Comparison of ENCODE assay signal across 1 cellular context in genomic region chr17:58357312-58358297, GRCh38.
TF ChIP-seq lines count a peak whose summit lies in the region.

No MANE protein-coding gene starts in this region.

TF ChIP-seq in H1, 55 proteins besides CTCF, POLR2A, EP300 and RAD21:
- TF ChIP-seq TAF7 (optimal IDR thresholded peaks at IDR 0.05; ENCODE audit: borderline replicate concordance, low read depth, low read length) (no peak), CHD2 (IDR thresholded peaks at IDR 0.05; ENCODE audit: low read length) (no peak), CBX5 (IDR thresholded peaks at IDR 0.05; ENCODE audit: low read depth, low read length) (no peak), KDM1A (IDR thresholded peaks at IDR 0.05; ENCODE audit: borderline replicate concordance, low read length) (no peak), CREB1 (IDR thresholded peaks at IDR 0.05) (no peak), CTBP2 (IDR thresholded peaks at IDR 0.05; ENCODE audit: borderline replicate concordance, insufficient read depth, insufficient read length, low read length) (no peak), BCL11A (IDR thresholded peaks at IDR 0.05; ENCODE audit: low read depth in 2 of 2, low read length in 2 of 2) (no peak), BRCA1 (IDR thresholded peaks at IDR 0.05; ENCODE audit: low read depth, low read length) (no peak), RXRA (IDR thresholded peaks at IDR 0.05; ENCODE audit: insufficient read depth, low read depth, low read length) (no peak), TAF1 (IDR thresholded peaks at IDR 0.05; ENCODE audit: low read depth, low read length) (no peak), HDAC2 (IDR thresholded peaks at IDR 0.05; ENCODE audit: borderline replicate concordance in 1 of 2, low read depth in 2 of 2, low read length in 2 of 2) (no peak), SP4 (IDR thresholded peaks at IDR 0.05; ENCODE audit: low read length) (no peak)
